ENCODE assay signal across 1 cellular context in the genomic region with DNA sequence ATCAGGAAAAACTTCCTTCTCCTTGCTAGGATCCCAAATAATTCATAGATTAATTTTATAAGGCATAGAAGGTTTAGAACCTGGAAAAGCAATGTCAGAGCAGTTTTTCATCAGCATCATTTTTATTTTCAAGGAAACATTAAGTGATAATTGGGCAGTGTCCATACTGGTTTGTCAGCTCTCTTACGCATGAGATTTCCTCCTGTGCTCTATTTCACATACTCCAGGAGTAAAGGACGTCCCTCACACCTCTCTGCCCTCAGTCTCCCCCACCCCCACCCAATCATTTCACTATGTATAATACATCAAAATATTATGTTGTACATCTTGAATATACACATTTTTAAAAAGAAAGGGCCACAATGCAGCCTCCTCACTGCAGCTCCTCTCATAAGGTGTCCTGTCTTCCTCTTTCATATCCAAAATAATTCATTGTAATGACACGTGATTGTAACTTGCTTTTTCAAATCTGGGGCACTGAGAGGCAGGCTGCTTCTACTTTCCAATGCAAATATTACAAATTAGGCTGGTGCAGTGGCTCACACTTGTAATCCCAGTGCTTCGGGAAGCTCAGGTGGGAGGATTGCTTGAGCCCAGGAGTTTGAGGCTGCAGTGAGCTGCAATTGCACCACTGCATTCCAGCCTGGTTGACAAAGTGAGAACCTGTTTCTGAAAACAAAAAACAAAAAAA.
TF ChIP-seq lines count a peak whose summit lies in the region.

No MANE protein-coding gene starts in this region.

TF ChIP-seq in GM12878, 131 proteins besides CTCF, POLR2A, EP300 and RAD21:
- TF ChIP-seq KLF5 (IDR thresholded peaks at IDR 0.05; ENCODE audit: partially characterized antibody) (no peak), RAD51 (IDR thresholded peaks at IDR 0.05) (peak; percentile 29; the same call in 1 of the 2 replicates), CREM (IDR thresholded peaks at IDR 0.05; ENCODE audit: low read depth) (no peak), MYC (IDR thresholded peaks at IDR 0.05; ENCODE audit: insufficient read depth, insufficient read length, insufficient replicate concordance, low read length, severe bottlenecking) (no peak), SPI1 (IDR thresholded peaks at IDR 0.05; ENCODE audit: borderline replicate concordance, insufficient read depth, low read depth, low read length) (peak; percentile 8; the same call in 1 of the 2 replicates), EZH2 (IDR thresholded peaks at IDR 0.05; ENCODE audit: borderline replicate concordance, control insufficient read depth, low read depth, low read length) (no peak), BHLHE40 (IDR thresholded peaks at IDR 0.05; ENCODE audit: borderline replicate concordance in 1 of 2, low read depth in 2 of 2, low read length in 1 of 2) (peak in 1 of 2 experiments; percentile 30; a peak in 1 of 4 replicates), BACH1 (IDR thresholded peaks at IDR 0.05; ENCODE audit: borderline replicate concordance) (no peak), SP1 (IDR thresholded peaks at IDR 0.05; ENCODE audit: low read depth, low read length) (no peak), LARP7 (IDR thresholded peaks at IDR 0.05) (no peak), IKZF1 (conservative IDR thresholded peaks at IDR 0.05) (no peak)
- TF ChIP-seq, protein P1, sequence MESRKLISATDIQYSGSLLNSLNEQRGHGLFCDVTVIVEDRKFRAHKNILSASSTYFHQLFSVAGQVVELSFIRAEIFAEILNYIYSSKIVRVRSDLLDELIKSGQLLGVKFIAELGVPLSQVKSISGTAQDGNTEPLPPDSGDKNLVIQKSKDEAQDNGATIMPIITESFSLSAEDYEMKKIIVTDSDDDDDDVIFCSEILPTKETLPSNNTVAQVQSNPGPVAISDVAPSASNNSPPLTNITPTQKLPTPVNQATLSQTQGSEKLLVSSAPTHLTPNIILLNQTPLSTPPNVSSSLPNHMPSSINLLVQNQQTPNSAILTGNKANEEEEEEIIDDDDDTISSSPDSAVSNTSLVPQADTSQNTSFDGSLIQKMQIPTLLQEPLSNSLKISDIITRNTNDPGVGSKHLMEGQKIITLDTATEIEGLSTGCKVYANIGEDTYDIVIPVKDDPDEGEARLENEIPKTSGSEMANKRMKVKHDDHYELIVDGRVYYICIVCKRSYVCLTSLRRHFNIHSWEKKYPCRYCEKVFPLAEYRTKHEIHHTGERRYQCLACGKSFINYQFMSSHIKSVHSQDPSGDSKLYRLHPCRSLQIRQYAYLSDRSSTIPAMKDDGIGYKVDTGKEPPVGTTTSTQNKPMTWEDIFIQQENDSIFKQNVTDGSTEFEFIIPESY (IDR thresholded peaks at IDR 0.05) = no peak
- TF ChIP-seq, protein P2, sequence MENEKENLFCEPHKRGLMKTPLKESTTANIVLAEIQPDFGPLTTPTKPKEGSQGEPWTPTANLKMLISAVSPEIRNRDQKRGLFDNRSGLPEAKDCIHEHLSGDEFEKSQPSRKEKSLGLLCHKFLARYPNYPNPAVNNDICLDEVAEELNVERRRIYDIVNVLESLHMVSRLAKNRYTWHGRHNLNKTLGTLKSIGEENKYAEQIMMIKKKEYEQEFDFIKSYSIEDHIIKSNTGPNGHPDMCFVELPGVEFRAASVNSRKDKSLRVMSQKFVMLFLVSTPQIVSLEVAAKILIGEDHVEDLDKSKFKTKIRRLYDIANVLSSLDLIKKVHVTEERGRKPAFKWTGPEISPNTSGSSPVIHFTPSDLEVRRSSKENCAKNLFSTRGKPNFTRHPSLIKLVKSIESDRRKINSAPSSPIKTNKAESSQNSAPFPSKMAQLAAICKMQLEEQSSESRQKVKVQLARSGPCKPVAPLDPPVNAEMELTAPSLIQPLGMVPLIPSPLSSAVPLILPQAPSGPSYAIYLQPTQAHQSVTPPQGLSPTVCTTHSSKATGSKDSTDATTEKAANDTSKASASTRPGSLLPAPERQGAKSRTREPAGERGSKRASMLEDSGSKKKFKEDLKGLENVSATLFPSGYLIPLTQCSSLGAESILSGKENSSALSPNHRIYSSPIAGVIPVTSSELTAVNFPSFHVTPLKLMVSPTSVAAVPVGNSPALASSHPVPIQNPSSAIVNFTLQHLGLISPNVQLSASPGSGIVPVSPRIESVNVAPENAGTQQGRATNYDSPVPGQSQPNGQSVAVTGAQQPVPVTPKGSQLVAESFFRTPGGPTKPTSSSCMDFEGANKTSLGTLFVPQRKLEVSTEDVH (IDR thresholded peaks at IDR 0.05; ENCODE audit: low read depth, partially characterized antibody) = no peak
- TF ChIP-seq, protein P3, sequence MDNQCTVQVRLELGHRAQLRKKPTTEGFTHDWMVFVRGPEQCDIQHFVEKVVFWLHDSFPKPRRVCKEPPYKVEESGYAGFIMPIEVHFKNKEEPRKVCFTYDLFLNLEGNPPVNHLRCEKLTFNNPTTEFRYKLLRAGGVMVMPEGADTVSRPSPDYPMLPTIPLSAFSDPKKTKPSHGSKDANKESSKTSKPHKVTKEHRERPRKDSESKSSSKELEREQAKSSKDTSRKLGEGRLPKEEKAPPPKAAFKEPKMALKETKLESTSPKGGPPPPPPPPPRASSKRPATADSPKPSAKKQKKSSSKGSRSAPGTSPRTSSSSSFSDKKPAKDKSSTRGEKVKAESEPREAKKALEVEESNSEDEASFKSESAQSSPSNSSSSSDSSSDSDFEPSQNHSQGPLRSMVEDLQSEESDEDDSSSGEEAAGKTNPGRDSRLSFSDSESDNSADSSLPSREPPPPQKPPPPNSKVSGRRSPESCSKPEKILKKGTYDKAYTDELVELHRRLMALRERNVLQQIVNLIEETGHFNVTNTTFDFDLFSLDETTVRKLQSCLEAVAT (IDR thresholded peaks at IDR 0.05) = no peak
- TF ChIP-seq, protein P4, sequence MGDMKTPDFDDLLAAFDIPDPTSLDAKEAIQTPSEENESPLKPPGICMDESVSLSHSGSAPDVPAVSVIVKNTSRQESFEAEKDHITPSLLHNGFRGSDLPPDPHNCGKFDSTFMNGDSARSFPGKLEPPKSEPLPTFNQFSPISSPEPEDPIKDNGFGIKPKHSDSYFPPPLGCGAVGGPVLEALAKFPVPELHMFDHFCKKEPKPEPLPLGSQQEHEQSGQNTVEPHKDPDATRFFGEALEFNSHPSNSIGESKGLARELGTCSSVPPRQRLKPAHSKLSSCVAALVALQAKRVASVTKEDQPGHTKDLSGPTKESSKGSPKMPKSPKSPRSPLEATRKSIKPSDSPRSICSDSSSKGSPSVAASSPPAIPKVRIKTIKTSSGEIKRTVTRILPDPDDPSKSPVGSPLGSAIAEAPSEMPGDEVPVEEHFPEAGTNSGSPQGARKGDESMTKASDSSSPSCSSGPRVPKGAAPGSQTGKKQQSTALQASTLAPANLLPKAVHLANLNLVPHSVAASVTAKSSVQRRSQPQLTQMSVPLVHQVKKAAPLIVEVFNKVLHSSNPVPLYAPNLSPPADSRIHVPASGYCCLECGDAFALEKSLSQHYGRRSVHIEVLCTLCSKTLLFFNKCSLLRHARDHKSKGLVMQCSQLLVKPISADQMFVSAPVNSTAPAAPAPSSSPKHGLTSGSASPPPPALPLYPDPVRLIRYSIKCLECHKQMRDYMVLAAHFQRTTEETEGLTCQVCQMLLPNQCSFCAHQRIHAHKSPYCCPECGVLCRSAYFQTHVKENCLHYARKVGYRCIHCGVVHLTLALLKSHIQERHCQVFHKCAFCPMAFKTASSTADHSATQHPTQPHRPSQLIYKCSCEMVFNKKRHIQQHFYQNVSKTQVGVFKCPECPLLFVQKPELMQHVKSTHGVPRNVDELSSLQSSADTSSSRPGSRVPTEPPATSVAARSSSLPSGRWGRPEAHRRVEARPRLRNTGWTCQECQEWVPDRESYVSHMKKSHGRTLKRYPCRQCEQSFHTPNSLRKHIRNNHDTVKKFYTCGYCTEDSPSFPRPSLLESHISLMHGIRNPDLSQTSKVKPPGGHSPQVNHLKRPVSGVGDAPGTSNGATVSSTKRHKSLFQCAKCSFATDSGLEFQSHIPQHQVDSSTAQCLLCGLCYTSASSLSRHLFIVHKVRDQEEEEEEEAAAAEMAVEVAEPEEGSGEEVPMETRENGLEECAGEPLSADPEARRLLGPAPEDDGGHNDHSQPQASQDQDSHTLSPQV (IDR thresholded peaks at IDR 0.05) = no peak
- TF ChIP-seq, protein P5, sequence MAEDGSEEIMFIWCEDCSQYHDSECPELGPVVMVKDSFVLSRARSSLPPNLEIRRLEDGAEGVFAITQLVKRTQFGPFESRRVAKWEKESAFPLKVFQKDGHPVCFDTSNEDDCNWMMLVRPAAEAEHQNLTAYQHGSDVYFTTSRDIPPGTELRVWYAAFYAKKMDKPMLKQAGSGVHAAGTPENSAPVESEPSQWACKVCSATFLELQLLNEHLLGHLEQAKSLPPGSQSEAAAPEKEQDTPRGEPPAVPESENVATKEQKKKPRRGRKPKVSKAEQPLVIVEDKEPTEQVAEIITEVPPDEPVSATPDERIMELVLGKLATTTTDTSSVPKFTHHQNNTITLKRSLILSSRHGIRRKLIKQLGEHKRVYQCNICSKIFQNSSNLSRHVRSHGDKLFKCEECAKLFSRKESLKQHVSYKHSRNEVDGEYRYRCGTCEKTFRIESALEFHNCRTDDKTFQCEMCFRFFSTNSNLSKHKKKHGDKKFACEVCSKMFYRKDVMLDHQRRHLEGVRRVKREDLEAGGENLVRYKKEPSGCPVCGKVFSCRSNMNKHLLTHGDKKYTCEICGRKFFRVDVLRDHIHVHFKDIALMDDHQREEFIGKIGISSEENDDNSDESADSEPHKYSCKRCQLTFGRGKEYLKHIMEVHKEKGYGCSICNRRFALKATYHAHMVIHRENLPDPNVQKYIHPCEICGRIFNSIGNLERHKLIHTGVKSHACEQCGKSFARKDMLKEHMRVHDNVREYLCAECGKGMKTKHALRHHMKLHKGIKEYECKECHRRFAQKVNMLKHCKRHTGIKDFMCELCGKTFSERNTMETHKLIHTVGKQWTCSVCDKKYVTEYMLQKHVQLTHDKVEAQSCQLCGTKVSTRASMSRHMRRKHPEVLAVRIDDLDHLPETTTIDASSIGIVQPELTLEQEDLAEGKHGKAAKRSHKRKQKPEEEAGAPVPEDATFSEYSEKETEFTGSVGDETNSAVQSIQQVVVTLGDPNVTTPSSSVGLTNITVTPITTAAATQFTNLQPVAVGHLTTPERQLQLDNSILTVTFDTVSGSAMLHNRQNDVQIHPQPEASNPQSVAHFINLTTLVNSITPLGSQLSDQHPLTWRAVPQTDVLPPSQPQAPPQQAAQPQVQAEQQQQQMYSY (CRISPR knock-in tag; IDR thresholded peaks at IDR 0.05) = no peak
